28 cellular contexts compared by ENCODE assay signal in the genomic region with DNA sequence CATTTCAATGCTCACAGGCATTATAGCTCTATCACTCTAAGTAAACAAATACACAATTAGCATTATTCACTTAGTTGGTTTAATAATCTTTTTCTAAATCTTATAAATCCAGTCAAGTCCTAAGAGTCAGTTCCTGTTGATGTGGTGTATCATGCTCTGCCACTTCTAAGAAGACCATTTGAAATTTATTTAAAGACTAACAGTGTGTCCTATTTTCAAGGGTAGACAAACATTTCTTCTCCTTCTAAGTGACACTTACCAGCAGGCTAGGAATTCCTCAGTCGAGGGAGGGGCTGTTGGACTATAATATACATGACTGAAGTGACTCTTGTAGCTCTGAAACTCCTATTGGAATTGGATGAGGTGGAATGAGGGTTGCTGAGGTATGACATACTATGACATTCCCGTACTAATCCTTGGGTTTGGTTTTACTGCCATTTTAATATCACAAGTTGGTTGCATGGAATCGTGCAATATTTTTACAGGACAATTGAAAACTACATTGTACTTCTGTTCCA. TPM values are rescaled to one million over a fixed set of nuclear protein-coding genes. Genes with fewer than 3 reads are reported as not detected.
"Had no signal": no experiment of that assay in that cellular context is flagged by ENCODE, and none has a peak within 500 bp of the region (broad histone marks: within the 10 kb centered on the region; RNA-seq: fewer than 3 reads in every experiment).

No MANE protein-coding gene starts in this region.

- H3K27me3 ChIP-seq: breast epithelium, neural progenitor cell, right lobe of liver, thyroid gland, uterus had no signal

- H3K4me3 ChIP-seq: breast epithelium, neural progenitor cell, right lobe of liver, skin epidermis, thyroid gland, uterus had no signal

- ATAC-seq: activated naive CD4-positive, alpha-beta T cell treated with anti-CD3 and anti-CD28 coated beads, Interleukin-2, amount 50 U/mL, for 72 hours; activated T-cell treated with anti-CD3 and anti-CD28 coated beads, Interleukin-2, amount 50 U/mL, for 72 hours; esophagus mucosa; left ventricle myocardium superior; naive thymus-derived CD8-positive, alpha-beta T cell; right lobe of liver; stimulated activated memory B cell treated with anti-CD40 and anti-IgM and Interleukin-4, amounts not matched to agents 10 μg/mL and 1 μg/mL and 100 μg/mL, for 72 hours; stimulated activated naive CD8-positive, alpha-beta T cell treated with anti-CD3 and anti-CD28 coated beads, Interleukin-15, amount 100 ng/mL, for 72 hours had no signal

- DNase-seq: activated CD4-positive, alpha-beta T cell treated with anti-CD3 and anti-CD28 coated beads for 4 hours; activated CD4-positive, alpha-beta T cell treated with anti-CD3 and anti-CD28 coated beads, Interleukin-2, amount 50 U/mL, for 4 hours; activated naive CD4-positive, alpha-beta T cell; activated T-cell treated with anti-CD3 and anti-CD28 coated beads for 4 hours; activated T-cell treated with anti-CD3 and anti-CD28 coated beads, Interleukin-2, amount 50 U/mL, for 72 hours; central memory CD4-positive, alpha-beta T cell; endodermal cell; foreskin fibroblast; head of caudate nucleus; left ventricle myocardium superior; midbrain; naive thymus-derived CD8-positive, alpha-beta T cell; occipital lobe; right lobe of liver; stimulated activated CD4-positive, alpha-beta T cell treated with anti-CD3 and anti-CD28 coated beads, Interleukin-12 subunit alpha, Interleukin-12 subunit beta, amount 100 ng/mL, for 4 hours; stimulated activated CD4-positive, alpha-beta T cell treated with anti-CD3 and anti-CD28 coated beads, Interleukin-4, amount 100 ng/mL, for 4 hours; stimulated activated CD8-positive, alpha-beta memory T cell treated with anti-CD3 and anti-CD28 coated beads, Interleukin-4, amount 100 ng/mL, for 48 hours; stimulated activated naive CD8-positive, alpha-beta T cell treated with anti-CD3 and anti-CD28 coated beads, Interleukin-15, amount 100 ng/mL, for 72 hours; substantia nigra; T-helper 1 cell; thyroid gland; uterus had no signal

- H3K36me3 ChIP-seq: breast epithelium, neural progenitor cell, right lobe of liver, thyroid gland, uterus had no signal

- H3K9me3 ChIP-seq: breast epithelium, right lobe of liver, thyroid gland, uterus had no signal

- H3K4me1 ChIP-seq: neural progenitor cell, right lobe of liver had no signal

- H3K27ac ChIP-seq: neural progenitor cell, right lobe of liver, skin epidermis, thyroid gland, uterus had no signal

RNA-seq across cellular contexts. Expression of gene ITGB6, which starts 30.6 kb away (rescaled TPM):
- total RNA-seq: activated naive CD4-positive, alpha-beta T cell treated with anti-CD3 and anti-CD28 coated beads, Interleukin-2, amount 50 U/mL, for 72 hours; activated T-cell treated with anti-CD3 and anti-CD28 coated beads, Interleukin-2, amount 50 U/mL, for 72 hours; naive thymus-derived CD8-positive, alpha-beta T cell had no signal
- polyA plus RNA-seq: naive thymus-derived CD8-positive, alpha-beta T cell had no signal
